12 cellular contexts compared by ENCODE assay signal in the genomic region with DNA sequence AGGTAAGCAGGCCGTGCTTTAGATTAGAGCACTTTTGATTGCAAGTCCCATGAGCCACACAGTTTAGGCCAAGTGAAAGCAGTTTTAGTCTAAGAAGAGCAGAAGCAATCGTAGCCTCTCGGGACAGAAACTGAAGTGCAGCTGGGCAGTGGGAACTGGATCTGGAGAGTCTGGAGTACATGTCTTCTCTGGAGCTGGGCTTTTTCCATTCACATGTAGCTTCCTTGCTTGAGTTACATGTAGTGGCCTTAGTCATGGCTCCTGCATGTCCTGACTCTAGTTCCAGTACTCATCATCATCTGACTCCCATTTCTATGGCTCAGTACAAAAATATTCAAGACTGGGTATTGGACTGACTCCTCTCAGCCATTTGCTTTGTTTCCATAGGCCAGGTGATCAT. TPM values are rescaled to one million over a fixed set of nuclear protein-coding genes. Genes with fewer than 3 reads are reported as not detected.
DNase-seq lines count a peak whose midpoint lies in the region; ATAC-seq and TF ChIP-seq lines count a peak whose summit lies in the region.
"Had no signal": no experiment of that assay in that cellular context is flagged by ENCODE, and none has a peak within 500 bp of the region (broad histone marks: within the 10 kb centered on the region; RNA-seq: fewer than 3 reads in every experiment).

No MANE protein-coding gene starts in this region.

- H3K36me3 ChIP-seq in Panc1 (ENCODE audit: control insufficient read depth, insufficient read depth, low read length), result no peaks in the 10 kb centered on the region

- no peaks in the 10 kb centered on the region for H3K27me3 ChIP-seq in Panc1 (ENCODE audit: control insufficient read depth, insufficient read depth, low read length)

- no peak overlapping the region for H3K4me3 Mint-ChIP-seq in nephron progenitor cell
- H3K4me3 Mint-ChIP-seq: activated T-helper 1 cell treated with anti-CD3 and anti-CD28 coated beads, Interleukin-12 subunit alpha, Interleukin-12 subunit beta, Interleukin-2, Interleukin-4 antibody, amounts not matched to agents 30 ng/mL and 10 ng/mL and 1 ng/mL, durations not matched to agents 14 hours and 24 hours and 36 hours; B cell; stimulated activated effector memory CD8-positive, alpha-beta T cell treated with anti-CD3 and anti-CD28 coated beads, Interleukin-12 subunit alpha, Interleukin-12 subunit beta, amount 100 ng/mL, for 72 hours had no signal

- peaks cover 6% of the 10 kb centered on the region for H3K36me3 Mint-ChIP-seq in nephron progenitor cell (ENCODE audit: low read depth)

- TSS peak; percentile 19 for BruUV-seq in Panc1 (replicated peaks; lab: Mats Ljungman, UMichigan)

- peak; percentile 53; the same call in 1 of the 2 replicates for ATAC-seq in Panc1
- ATAC-seq in omental fat pad (ENCODE audit: low FRiP score), result no peak
- ATAC-seq: stimulated activated effector memory CD8-positive, alpha-beta T cell treated with anti-CD3 and anti-CD28 coated beads, Interleukin-12 subunit alpha, Interleukin-12 subunit beta, amount 100 ng/mL, for 72 hours had no signal

- peaks cover 10% of the 10 kb centered on the region for H3K4me1 ChIP-seq in Panc1 (ENCODE audit: control insufficient read depth, insufficient read depth, low read length)

- H3K9me3 ChIP-seq in Panc1 (ENCODE audit: control insufficient read depth, insufficient read depth, low read depth, low read length), result no peaks in the 10 kb centered on the region

- H3K4me3 ChIP-seq in Panc1 (ENCODE audit: low read depth in 2 of 2, low read length in 2 of 2), result no peak overlapping the region

- CTCF ChIA-PET in Panc1 (lab: Charles Lee), result no interaction called here
- CTCF ChIA-PET in GM10248 (lab: Yijun Ruan, JAX), result interaction anchor here (0.9 to 1.6 kb wide), 8 partner anchors 9 to 405 kb away, joined by 3 to 5 read pairs (median 4); no protein-coding TSS in a partner anchor

- peaks cover 21% of the 10 kb centered on the region for H3K4me1 Mint-ChIP-seq in nephron progenitor cell

- intact Hi-C loops in Panc1 (cut with micrococcal nuclease; ENCODE audit: unreplicated experiment), result loop anchor here (10.0 kb wide), 1 partner anchor 63 kb away; no protein-coding TSS in a partner anchor

- POLR2A ChIA-PET in Panc1 (lab: Charles Lee), result interaction anchor here (0.6 kb wide), 1 partner anchor 925 kb away, joined by 6 read pairs; no protein-coding TSS in a partner anchor
- POLR2A ChIA-PET in GM10248 (lab: Yijun Ruan, JAX), result no interaction called here

- DNase-seq in AG20443 (ENCODE audit: low spot score), result peak; percentile 39
- DNase-seq in Panc1 (ENCODE audit: low read depth, low spot score), result no peak
- peak; percentile 17 for DNase-seq in fibroblast of gingiva (ENCODE audit: low read depth)
- no peak for DNase-seq in nephron progenitor cell
- no peak for DNase-seq in activated CD8-positive, alpha-beta memory T cell treated with anti-CD3 and anti-CD28 coated beads, Interleukin-2, amount 50 U/mL, for 4 hours
- DNase-seq in omental fat pad (ENCODE audit: low spot score), result no peak
- DNase-seq in GM10248 (ENCODE audit: extremely low spot score), result no peak
- no peak for DNase-seq in NCI-H146 treated with DMSO at 0.1 percent for 48 hours (lab: John Stamatoyannopoulos, UW; ENCODE audit: unreplicated experiment)
- DNase-seq: cortex of kidney had no signal

- no peaks in the 10 kb centered on the region for H3K9me3 Mint-ChIP-seq in nephron progenitor cell
- H3K9me3 Mint-ChIP-seq: activated T-helper 1 cell treated with anti-CD3 and anti-CD28 coated beads, Interleukin-12 subunit alpha, Interleukin-12 subunit beta, Interleukin-2, Interleukin-4 antibody, amounts not matched to agents 30 ng/mL and 10 ng/mL and 1 ng/mL, durations not matched to agents 14 hours and 24 hours and 36 hours; stimulated activated effector memory CD8-positive, alpha-beta T cell treated with anti-CD3 and anti-CD28 coated beads, Interleukin-12 subunit alpha, Interleukin-12 subunit beta, amount 100 ng/mL, for 72 hours had no signal

- no peak overlapping the region for H3K27ac ChIP-seq in Panc1 (ENCODE audit: low read length)

- no peak for TF ChIP-seq CTCF in Panc1 (IDR thresholded peaks at IDR 0.05)
- no peak for TF ChIP-seq CTCF in nephron progenitor cell (IDR thresholded peaks at IDR 0.05)
- no peak for TF ChIP-seq CTCF in omental fat pad (IDR thresholded peaks at IDR 0.05)
- no peak for TF ChIP-seq CTCF in GM10248 (IDR thresholded peaks at IDR 0.05; ENCODE audit: control extremely low read depth, extremely low read depth, low read depth, missing control alignments)

- no peaks in the 10 kb centered on the region for H3K27me3 Mint-ChIP-seq in nephron progenitor cell (ENCODE audit: low read depth, poor library complexity)
- H3K27me3 Mint-ChIP-seq: B cell had no signal

- H3K27ac Mint-ChIP-seq in nephron progenitor cell, result peak overlapping the region; percentile 73
- H3K27ac Mint-ChIP-seq: activated T-helper 1 cell treated with anti-CD3 and anti-CD28 coated beads, Interleukin-12 subunit alpha, Interleukin-12 subunit beta, Interleukin-2, Interleukin-4 antibody, amounts not matched to agents 30 ng/mL and 10 ng/mL and 1 ng/mL, durations not matched to agents 14 hours and 24 hours and 36 hours; B cell; stimulated activated effector memory CD8-positive, alpha-beta T cell treated with anti-CD3 and anti-CD28 coated beads, Interleukin-12 subunit alpha, Interleukin-12 subunit beta, amount 100 ng/mL, for 72 hours had no signal

- in situ Hi-C loops in Panc1 (cut with HindIII; ENCODE audit: low pct_unique_long_range_greater_than_20kb, low sequenced_read_pairs), result no loop called here

RNA-seq across cellular contexts. Expression of a gene that starts 16.7 kb away (rescaled TPM):
- total RNA-seq in Panc1 (2021; ENCODE audit: unreplicated experiment) (82.2 TPM), omental fat pad (10 to 100 TPM; 45.3 to 68.9 (median 62.0) TPM)
- 82.6 TPM for polyA plus RNA-seq in Panc1 (2012; ENCODE audit: insufficient read length)

Comparison
In these comparisons a context has a peak if more than half of its experiments do, and no peak if none do; other contexts are left out.
1. DNase-seq: peak in AG20443 (single experiment) and fibroblast of gingiva (single experiment); none in Panc1 (single experiment), nephron progenitor cell (single experiment), activated CD8-positive, alpha-beta memory T cell treated with anti-CD3 and anti-CD28 coated beads, Interleukin-2, amount 50 U/mL, for 4 hours (single experiment), omental fat pad (single experiment), GM10248 (single experiment) and NCI-H146 treated with DMSO at 0.1 percent for 48 hours (single experiment).